ENCODE assay signal across 29 cellular contexts in genomic region chr13:48798180-48798579, GRCh38.
DNase-seq lines count a peak whose midpoint lies in the region; ATAC-seq and TF ChIP-seq lines count a peak whose summit lies in the region.
"Had no signal": no experiment of that assay in that cellular context is flagged by ENCODE, and none has a peak within 500 bp of the region (broad histone marks: within the 10 kb centered on the region; RNA-seq: fewer than 3 reads in every experiment).

No MANE protein-coding gene starts in this region.

- H3K4me1 ChIP-seq in SK-N-SH (ENCODE audit: control insufficient read depth in 1 of 2, insufficient read depth in 2 of 2, low read depth in 1 of 2, low read length in 1 of 2) (peaks cover 0 to 3% of the 10 kb centered on the region in 2 experiments; a peak in 2 of 4 replicates), osteoblast (ENCODE audit: insufficient read depth, low read length) (peaks cover 5% of the 10 kb centered on the region)
- H3K4me1 ChIP-seq: A549; BE2C; BLaER1; BLaER1 treated with 17β-estradiol and CSF1 and Interleukin-3, amounts not matched to agents 10 nM and 100 nM; Caco-2 had no signal

- H3K27me3 ChIP-seq in SK-N-SH (ENCODE audit: insufficient read depth) (no peaks in the 10 kb centered on the region), osteoblast (ENCODE audit: insufficient read depth, low read length) (no peaks in the 10 kb centered on the region)
- H3K27me3 ChIP-seq: BE2C, BLaER1 had no signal

- TF ChIP-seq CTCF in SK-N-SH (IDR thresholded peaks at IDR 0.05): no peak
- no peak for TF ChIP-seq CTCF in osteoblast (IDR thresholded peaks at IDR 0.05; ENCODE audit: extremely low read depth, low read depth, low read length)

- TF ChIP-seq RAD21 in SK-N-SH (IDR thresholded peaks at IDR 0.05; ENCODE audit: low read length): no peak

- no peak overlapping the region for H3K9ac ChIP-seq in SK-N-SH
- H3K9ac ChIP-seq: BLaER1; BLaER1 treated with 17β-estradiol and CSF1 and Interleukin-3, amounts not matched to agents 10 nM and 100 nM had no signal

- WGBS in SK-N-SH (ENCODE audit: low lambda C conversion rate): 88% methylated on average over 2 of the region's 2 CpGs

- H4K20me1 ChIP-seq in SK-N-SH (ENCODE audit: insufficient read depth) (no peaks in the 10 kb centered on the region), osteoblast (ENCODE audit: insufficient read depth, low read length) (no peaks in the 10 kb centered on the region)
- H4K20me1 ChIP-seq: BLaER1; BLaER1 treated with 17β-estradiol and CSF1 and Interleukin-3, amounts not matched to agents 10 nM and 100 nM had no signal

- DNase-seq in SK-N-SH (no peak), osteoblast (ENCODE audit: insufficient read length, low spot score, missing footprints) (peak; percentile 62), mesenteric fat pad (ENCODE audit: low spot score) (no peak)
- DNase-seq: 8988T; ACHN; AML-193; BE2C; C1 segment of cervical spinal cord; Caco-2; Calu3; CD4-positive, alpha-beta memory T cell; CD4-positive, alpha-beta T cell; CD4-positive, CD25-positive, alpha-beta regulatory T cell; CD8-positive, alpha-beta memory T cell; CD8-positive, alpha-beta T cell; COR-L47; DMS 273 treated with DMSO at 0.1 percent for 48 hours; DMS153; DMS53; DMS79; DMS79 treated with DMSO at 0.1 percent for 48 hours; DND-41; EL had no signal

- H3K27ac ChIP-seq in SK-N-SH (ENCODE audit: low read depth in 2 of 2, low read length in 1 of 2) (no peak overlapping the region), osteoblast (ENCODE audit: low read depth, low read length) (no peak overlapping the region)
- H3K27ac ChIP-seq: 22Rv1; A549; BLaER1; BLaER1 treated with 17β-estradiol and CSF1 and Interleukin-3, amounts not matched to agents 10 nM and 100 nM; C4-2B had no signal

- H3K4me3 ChIP-seq in SK-N-SH (ENCODE audit: low read depth in 2 of 2, low read length in 1 of 2): no peak overlapping the region
- H3K4me3 ChIP-seq in osteoblast (ENCODE audit: insufficient read depth, low read length): no peak overlapping the region
- H3K4me3 ChIP-seq: A549; BLaER1; BLaER1 treated with 17β-estradiol and CSF1 and Interleukin-3, amounts not matched to agents 10 nM and 100 nM had no signal

- no peak for TF ChIP-seq EP300 in SK-N-SH (IDR thresholded peaks at IDR 0.05; ENCODE audit: borderline replicate concordance in 1 of 2, low read depth in 1 of 2, low read length in 1 of 2)

- no peaks in the 10 kb centered on the region for H3K9me2 ChIP-seq in SK-N-SH

- no peak overlapping the region for H3K4me2 ChIP-seq in SK-N-SH
- H3K4me2 ChIP-seq in osteoblast (ENCODE audit: insufficient read depth, low read length): no peak overlapping the region
- H3K4me2 ChIP-seq: A549; BLaER1; BLaER1 treated with 17β-estradiol and CSF1 and Interleukin-3, amounts not matched to agents 10 nM and 100 nM had no signal

- no peak overlapping the region for H2AFZ ChIP-seq in SK-N-SH (ENCODE audit: low read depth)
- H2AFZ ChIP-seq in osteoblast (ENCODE audit: low read length): no peak overlapping the region

- no peak for ATAC-seq in SK-N-SH treated with all-trans-retinoic acid at 6 μM for 48 hours
- ATAC-seq: A549; CD8-positive, alpha-beta T cell had no signal

- peaks cover 7% of the 10 kb centered on the region for H3F3A ChIP-seq in SK-N-SH (replicated peaks; ENCODE audit: insufficient read depth)

- no peaks in the 10 kb centered on the region for H3K36me3 ChIP-seq in SK-N-SH (replicated peaks in 1 of 2; ENCODE audit: control insufficient read depth in 1 of 2, insufficient read depth in 2 of 2, low read length in 1 of 2)
- no peaks in the 10 kb centered on the region for H3K36me3 ChIP-seq in osteoblast (ENCODE audit: insufficient read depth, low read length)
- H3K36me3 ChIP-seq: BE2C; BLaER1; BLaER1 treated with 17β-estradiol and CSF1 and Interleukin-3, amounts not matched to agents 10 nM and 100 nM had no signal

- H3K79me2 ChIP-seq in SK-N-SH (ENCODE audit: insufficient read depth): no peaks in the 10 kb centered on the region
- H3K79me2 ChIP-seq in osteoblast (ENCODE audit: insufficient read depth, low read length): no peaks in the 10 kb centered on the region

- POLR2A ChIA-PET in SK-N-SH (lab: Yijun Ruan, JAX): no interaction called here

- CTCF ChIA-PET in SK-N-SH (lab: Yijun Ruan, JAX): interaction anchor here (1.0 to 1.4 kb wide), 3 partner anchors 29 to 203 kb away, joined by 3 to 4 read pairs (median 3); no protein-coding TSS in a partner anchor

- H3K9me3 ChIP-seq in SK-N-SH (peaks cover 8% of the 10 kb centered on the region; the same call in 1 of the 2 replicates), osteoblast (ENCODE audit: low read depth, low read length) (no peaks in the 10 kb centered on the region)
- H3K9me3 ChIP-seq: BE2C, BLaER1 had no signal

TF ChIP-seq in SK-N-SH treated with all-trans-retinoic acid at 6 μM for 48 hours, 23 proteins besides CTCF, POLR2A, EP300 and RAD21 (continues in another document):
- TF ChIP-seq ZNF8 (CRISPR knock-in tag; IDR thresholded peaks at IDR 0.05): no peak
- TF ChIP-seq TOX (CRISPR knock-in tag; IDR thresholded peaks at IDR 0.05; ENCODE audit: borderline replicate concordance): no peak
- no peak for TF ChIP-seq POU6F1 (CRISPR knock-in tag; IDR thresholded peaks at IDR 0.05; ENCODE audit: borderline replicate concordance, low read depth)
- TF ChIP-seq ZC3H10 (CRISPR knock-in tag; IDR thresholded peaks at IDR 0.05): no peak
- TF ChIP-seq TCF4 (CRISPR knock-in tag; IDR thresholded peaks at IDR 0.05; ENCODE audit: borderline replicate concordance): no peak
- TF ChIP-seq, protein P1, sequence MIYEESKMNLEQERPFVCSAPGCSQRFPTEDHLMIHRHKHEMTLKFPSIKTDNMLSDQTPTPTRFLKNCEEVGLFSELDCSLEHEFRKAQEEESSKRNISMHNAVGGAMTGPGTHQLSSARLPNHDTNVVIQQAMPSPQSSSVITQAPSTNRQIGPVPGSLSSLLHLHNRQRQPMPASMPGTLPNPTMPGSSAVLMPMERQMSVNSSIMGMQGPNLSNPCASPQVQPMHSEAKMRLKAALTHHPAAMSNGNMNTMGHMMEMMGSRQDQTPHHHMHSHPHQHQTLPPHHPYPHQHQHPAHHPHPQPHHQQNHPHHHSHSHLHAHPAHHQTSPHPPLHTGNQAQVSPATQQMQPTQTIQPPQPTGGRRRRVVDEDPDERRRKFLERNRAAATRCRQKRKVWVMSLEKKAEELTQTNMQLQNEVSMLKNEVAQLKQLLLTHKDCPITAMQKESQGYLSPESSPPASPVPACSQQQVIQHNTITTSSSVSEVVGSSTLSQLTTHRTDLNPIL (CRISPR knock-in tag; IDR thresholded peaks at IDR 0.05; ENCODE audit: low read depth): no peak
- TF ChIP-seq ZFP30 (CRISPR knock-in tag; IDR thresholded peaks at IDR 0.05): peak; percentile 74
- TF ChIP-seq RARB (CRISPR knock-in tag; IDR thresholded peaks at IDR 0.05): no peak

TF ChIP-seq in SK-N-SH, 30 proteins besides CTCF, POLR2A, EP300 and RAD21:
- TF ChIP-seq FOXM1 (IDR thresholded peaks at IDR 0.05; ENCODE audit: low read depth) (no peak), RCOR1 (IDR thresholded peaks at IDR 0.05; ENCODE audit: low read length) (no peak), IRF3 (IDR thresholded peaks at IDR 0.05; ENCODE audit: low read depth, low read length) (no peak)
- TF ChIP-seq, protein P2, sequence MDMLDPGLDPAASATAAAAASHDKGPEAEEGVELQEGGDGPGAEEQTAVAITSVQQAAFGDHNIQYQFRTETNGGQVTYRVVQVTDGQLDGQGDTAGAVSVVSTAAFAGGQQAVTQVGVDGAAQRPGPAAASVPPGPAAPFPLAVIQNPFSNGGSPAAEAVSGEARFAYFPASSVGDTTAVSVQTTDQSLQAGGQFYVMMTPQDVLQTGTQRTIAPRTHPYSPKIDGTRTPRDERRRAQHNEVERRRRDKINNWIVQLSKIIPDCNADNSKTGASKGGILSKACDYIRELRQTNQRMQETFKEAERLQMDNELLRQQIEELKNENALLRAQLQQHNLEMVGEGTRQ (IDR thresholded peaks at IDR 0.05; ENCODE audit: borderline replicate concordance, low read depth, low read length): no peak
